28 cellular contexts compared by ENCODE assay signal in genomic region chr17:66400698-66401097, GRCh38.
A peak's percentile ranks its signal among the peaks of the same experiment; 100 is the strongest.
DNase-seq lines count a peak whose midpoint lies in the region; ATAC-seq and TF ChIP-seq lines count a peak whose summit lies in the region.
"Had no signal": no experiment of that assay in that cellular context is flagged by ENCODE, and none has a peak within 500 bp of the region (broad histone marks: within the 10 kb centered on the region; RNA-seq: fewer than 3 reads in every experiment).

No MANE protein-coding gene starts in this region.

- H3K4me1 ChIP-seq in CD4-positive, CD25-positive, alpha-beta regulatory T cell (ENCODE audit: control insufficient read depth, insufficient read depth, low read length, poor library complexity, severe bottlenecking) = peaks cover 26% of the 10 kb centered on the region
- H3K4me1 ChIP-seq in OCI-LY3 (ENCODE audit: low read length) = peaks cover 3% of the 10 kb centered on the region; the same call in 1 of the 2 replicates

- H3K27ac Mint-ChIP-seq in activated CD4-positive, alpha-beta T cell treated with anti-CD3 and anti-CD28 coated beads for 36 hours = peak overlapping the region; percentile 48
- peak overlapping the region in 2 of 3 donors; percentile 88 to 90 for H3K27ac Mint-ChIP-seq in CD4-positive, CD25-positive, alpha-beta regulatory T cell
- H3K27ac Mint-ChIP-seq in activated naive CD8-positive, alpha-beta T cell treated with anti-CD3 and anti-CD28 coated beads for 36 hours = peak overlapping the region; percentile 80
- H3K27ac Mint-ChIP-seq: activated B cell treated with CpG ODN at 0.5 μM for 24 hours; HFFc6; memory B cell; stimulated activated naive B cell treated with anti-CD40 and anti-IgM and Interleukin-4, amounts not matched to agents 10 μg/mL and 1 μg/mL and 100 μg/mL, for 72 hours had no signal

- no peak overlapping the region for H3K4me3 ChIP-seq in CD4-positive, CD25-positive, alpha-beta regulatory T cell (ENCODE audit: low read depth, low read length)
- no peak overlapping the region for H3K4me3 ChIP-seq in OCI-LY3 (ENCODE audit: low read length)
- H3K4me3 ChIP-seq: thoracic aorta had no signal

- CTCF ChIA-PET in activated CD4-positive, alpha-beta T cell treated with anti-CD3 and anti-CD28 coated beads for 36 hours (lab: Charles Lee) = no interaction called here

- no peaks in the 10 kb centered on the region for H3K27me3 Mint-ChIP-seq in activated CD4-positive, alpha-beta T cell treated with anti-CD3 and anti-CD28 coated beads for 36 hours
- no peaks in the 10 kb centered on the region for H3K27me3 Mint-ChIP-seq in CD4-positive, CD25-positive, alpha-beta regulatory T cell
- no peaks in the 10 kb centered on the region for H3K27me3 Mint-ChIP-seq in activated naive CD8-positive, alpha-beta T cell treated with anti-CD3 and anti-CD28 coated beads for 36 hours

- H3K4me2 ChIP-seq in OCI-LY3 (ENCODE audit: low read length) = 0 out of 2 replicates have a peak overlapping the region, but pooled peaks have one; percentile 7

- H3K4me3 Mint-ChIP-seq in activated CD4-positive, alpha-beta T cell treated with anti-CD3 and anti-CD28 coated beads for 36 hours = no peak overlapping the region
- peak overlapping the region in 2 of 4 donors; percentile 16 to 30 for H3K4me3 Mint-ChIP-seq in CD4-positive, CD25-positive, alpha-beta regulatory T cell
- H3K4me3 Mint-ChIP-seq in activated naive CD8-positive, alpha-beta T cell treated with anti-CD3 and anti-CD28 coated beads for 36 hours = no peak overlapping the region
- H3K4me3 Mint-ChIP-seq: activated B cell treated with CpG ODN at 0.5 μM for 24 hours; HFFc6; memory B cell; stimulated activated naive B cell treated with anti-CD40 and anti-IgM and Interleukin-4, amounts not matched to agents 10 μg/mL and 1 μg/mL and 100 μg/mL, for 72 hours had no signal

- peaks cover 91% of the 10 kb centered on the region for H3K4me1 Mint-ChIP-seq in activated CD4-positive, alpha-beta T cell treated with anti-CD3 and anti-CD28 coated beads for 36 hours
- H3K4me1 Mint-ChIP-seq in CD4-positive, CD25-positive, alpha-beta regulatory T cell = peaks cover 10 to 89% (median 65%) of the 10 kb centered on the region in 4 donors
- H3K4me1 Mint-ChIP-seq in activated naive CD8-positive, alpha-beta T cell treated with anti-CD3 and anti-CD28 coated beads for 36 hours = peaks cover 81% of the 10 kb centered on the region
- H3K4me1 Mint-ChIP-seq: activated B cell treated with CpG ODN at 0.5 μM for 24 hours, memory B cell had no signal

- no peaks in the 10 kb centered on the region for H4K20me1 ChIP-seq in OCI-LY3 (ENCODE audit: insufficient read depth, low read length)

- H3K36me3 ChIP-seq in CD4-positive, CD25-positive, alpha-beta regulatory T cell (ENCODE audit: control insufficient read depth, insufficient read depth, low read length) = no peaks in the 10 kb centered on the region
- H3K36me3 ChIP-seq in OCI-LY3 (replicated peaks; ENCODE audit: low read depth, low read length) = no peaks in the 10 kb centered on the region
- H3K36me3 ChIP-seq: thoracic aorta had no signal

- no peak for ATAC-seq in activated CD4-positive, alpha-beta T cell treated with anti-CD3 and anti-CD28 coated beads for 36 hours
- ATAC-seq in CD4-positive, CD25-positive, alpha-beta regulatory T cell (ENCODE audit: low read depth in 2 of 2) = no peak
- ATAC-seq: left lobe of liver; SK-N-SH treated with all-trans-retinoic acid at 6 μM for 48 hours; stimulated activated naive B cell treated with anti-CD40 and anti-IgM and Interleukin-4, amounts not matched to agents 10 μg/mL and 1 μg/mL and 100 μg/mL, for 72 hours had no signal

- H3K27ac ChIP-seq in CD4-positive, CD25-positive, alpha-beta regulatory T cell (ENCODE audit: insufficient read depth, low read length, poor library complexity, severe bottlenecking) = no peak overlapping the region
- H3K27ac ChIP-seq in OCI-LY3 (ENCODE audit: low read length) = no peak overlapping the region
- H3K27ac ChIP-seq: thoracic aorta had no signal

- DNase-seq in activated CD4-positive, alpha-beta T cell treated with anti-CD3 and anti-CD28 coated beads for 36 hours = no peak
- DNase-seq in activated CD4-positive, alpha-beta T cell treated with anti-CD3 and anti-CD28 coated beads for 1 hour = no peak
- no peak for DNase-seq in CD4-positive, CD25-positive, alpha-beta regulatory T cell
- DNase-seq in activated naive CD8-positive, alpha-beta T cell treated with anti-CD3 and anti-CD28 coated beads for 36 hours = no peak
- no peak for DNase-seq in NCI-H146 treated with DMSO at 0.1 percent for 48 hours (lab: John Stamatoyannopoulos, UW; ENCODE audit: unreplicated experiment)
- DNase-seq in NCI-H2196 (lab: John Stamatoyannopoulos, UW; ENCODE audit: unreplicated experiment) = no peak
- no peak for DNase-seq in ACHN
- DNase-seq: activated B cell treated with CpG ODN at 0.5 μM for 24 hours; activated effector memory CD4-positive, alpha-beta T cell treated with Interleukin-2 at 50 U/mL for 16 hours; AML-193; amygdala; DMS153; GOT3; HFFc6; Karpas-422; NCI-H1436; NCI-H2107; NCI-H446 treated with DMSO at 0.1 percent for 48 hours; NCI-H82; nucleus accumbens; OCI-M1; stimulated activated CD4-positive, alpha-beta T cell treated with anti-CD3 and anti-CD28 coated beads, Interleukin-15, amount 100 ng/mL, for 24 hours; stimulated activated naive B cell treated with anti-CD40 and anti-IgM and Interleukin-4, amounts not matched to agents 10 μg/mL and 1 μg/mL and 100 μg/mL, for 72 hours had no signal

- in situ Hi-C loops in ACHN (cut with HindIII; ENCODE audit: low pct_ligation_motif_present, low pct_unique_long_range_greater_than_20kb, low sequenced_read_pairs) = no loop called here

- POLR2A ChIA-PET in activated CD4-positive, alpha-beta T cell treated with anti-CD3 and anti-CD28 coated beads for 36 hours (lab: Charles Lee) = no interaction called here

- H3K9me3 Mint-ChIP-seq in activated CD4-positive, alpha-beta T cell treated with anti-CD3 and anti-CD28 coated beads for 36 hours (ENCODE audit: low read depth) = peaks cover 8% of the 10 kb centered on the region
- peaks cover 0 to 2% (median 0%) of the 10 kb centered on the region in 7 donors for H3K9me3 Mint-ChIP-seq in CD4-positive, CD25-positive, alpha-beta regulatory T cell
- H3K9me3 Mint-ChIP-seq in activated naive CD8-positive, alpha-beta T cell treated with anti-CD3 and anti-CD28 coated beads for 36 hours = peaks cover 17% of the 10 kb centered on the region
- H3K9me3 Mint-ChIP-seq: activated B cell treated with CpG ODN at 0.5 μM for 24 hours; HFFc6; stimulated activated naive B cell treated with anti-CD40 and anti-IgM and Interleukin-4, amounts not matched to agents 10 μg/mL and 1 μg/mL and 100 μg/mL, for 72 hours had no signal

- H3K79me2 ChIP-seq in OCI-LY3 (ENCODE audit: low read length) = no peaks in the 10 kb centered on the region

- H3K36me3 Mint-ChIP-seq in activated CD4-positive, alpha-beta T cell treated with anti-CD3 and anti-CD28 coated beads for 36 hours (ENCODE audit: low read depth) = peaks cover 23% of the 10 kb centered on the region
- H3K36me3 Mint-ChIP-seq in CD4-positive, CD25-positive, alpha-beta regulatory T cell = peaks cover 4% of the 10 kb centered on the region
- peaks cover 36% of the 10 kb centered on the region for H3K36me3 Mint-ChIP-seq in activated naive CD8-positive, alpha-beta T cell treated with anti-CD3 and anti-CD28 coated beads for 36 hours
- H3K36me3 Mint-ChIP-seq: stimulated activated naive B cell treated with anti-CD40 and anti-IgM and Interleukin-4, amounts not matched to agents 10 μg/mL and 1 μg/mL and 100 μg/mL, for 72 hours had no signal

- no peaks in the 10 kb centered on the region for H3K9me3 ChIP-seq in CD4-positive, CD25-positive, alpha-beta regulatory T cell (ENCODE audit: control insufficient read depth in 2 of 2, low read length in 2 of 2)
- no peaks in the 10 kb centered on the region for H3K9me3 ChIP-seq in OCI-LY3 (ENCODE audit: insufficient read depth, low read length)
- H3K9me3 ChIP-seq: thoracic aorta had no signal

- intact Hi-C loops in activated CD4-positive, alpha-beta T cell treated with anti-CD3 and anti-CD28 coated beads for 36 hours (cut with DNase I, micrococcal nuclease) = no loop called here

- no peak for TF ChIP-seq CTCF in OCI-LY3 (IDR thresholded peaks at IDR 0.05; ENCODE audit: low read depth, low read length)

- no peak overlapping the region for H3K9ac ChIP-seq in OCI-LY3 (ENCODE audit: low read length)

- no peak overlapping the region for H2AFZ ChIP-seq in OCI-LY3 (ENCODE audit: low read depth, low read length)

- H3K27me3 ChIP-seq in CD4-positive, CD25-positive, alpha-beta regulatory T cell (ENCODE audit: control insufficient read depth, insufficient read depth, low read length) = no peaks in the 10 kb centered on the region
- peaks cover 17% of the 10 kb centered on the region for H3K27me3 ChIP-seq in OCI-LY3 (ENCODE audit: low read depth, low read length)
